Comparison of ENCODE assay signal across 12 cellular contexts in genomic region chr3:151351216-151351615, GRCh38. TPM values are rescaled to one million over a fixed set of nuclear protein-coding genes. Genes with fewer than 3 reads are reported as not detected.
A peak's percentile ranks its signal among the peaks of the same experiment; 100 is the strongest.
DNase-seq lines count a peak whose midpoint lies in the region; ATAC-seq and TF ChIP-seq lines count a peak whose summit lies in the region.
"Had no signal": no experiment of that assay in that cellular context is flagged by ENCODE, and none has a peak within 500 bp of the region (broad histone marks: within the 10 kb centered on the region; RNA-seq: fewer than 3 reads in every experiment).

No MANE protein-coding gene starts in this region.

- H3K4me3 ChIP-seq in HL-60 (replicated peaks; ENCODE audit: insufficient read depth, low read length) (no peak overlapping the region), transverse colon (no peak overlapping the region), heart left ventricle (no peak overlapping the region)
- H3K4me3 ChIP-seq: right lobe of liver had no signal

- intact Hi-C loops in transverse colon (cut with DNase I; ENCODE audit: low total_unique reads) (no loop called here), heart left ventricle (cut with DNase I) (no loop called here)

- H3K27me3 ChIP-seq in HL-60 (ENCODE audit: insufficient read depth, poor library complexity, severe bottlenecking) (no peaks in the 10 kb centered on the region), transverse colon (no peaks in the 10 kb centered on the region), heart left ventricle (no peaks in the 10 kb centered on the region)
- H3K27me3 ChIP-seq: right lobe of liver had no signal

- H3K9me3 ChIP-seq in transverse colon (no peaks in the 10 kb centered on the region), heart left ventricle (no peaks in the 10 kb centered on the region)
- H3K9me3 ChIP-seq: right lobe of liver had no signal

- 93 to 100% methylated on average over 1 of the region's 1 CpG for WGBS in transverse colon (ENCODE audit: low coverage in 1 of 2), 2 donors
- WGBS in heart left ventricle, 4 donors = 91 to 98% (median 95%) methylated on average over 1 of the region's 1 CpG

- in situ Hi-C loops in transverse colon (cut with MboI; ENCODE audit: low pct_ligation_motif_present in 1 of 4, low pct_unique_long_range_greater_than_20kb in 1 of 4, low sequenced_read_pairs in 3 of 4) = no loop called here

- TF ChIP-seq POLR2A in transverse colon (IDR thresholded peaks at IDR 0.05) (no peak), heart left ventricle (IDR thresholded peaks at IDR 0.05) (no peak)

- no peak for TF ChIP-seq EP300 in transverse colon (IDR thresholded peaks at IDR 0.05; ENCODE audit: low read depth)

- H3K36me3 ChIP-seq in transverse colon (no peaks in the 10 kb centered on the region), heart left ventricle (no peaks in the 10 kb centered on the region)
- H3K36me3 ChIP-seq: right lobe of liver had no signal

- peak overlapping the region; percentile 77 for H3K27ac ChIP-seq in HL-60 (replicated peaks)
- H3K27ac ChIP-seq in transverse colon = no peak overlapping the region
- H3K27ac ChIP-seq in heart left ventricle = peak overlapping the region in 1 of 12 donors; percentile 87
- H3K27ac ChIP-seq: epithelial cell of prostate, right lobe of liver had no signal

- no peak for TF ChIP-seq CTCF in HL-60 (IDR thresholded peaks at IDR 0.05; ENCODE audit: insufficient read depth, low read length)
- TF ChIP-seq CTCF in transverse colon (IDR thresholded peaks at IDR 0.05) = no peak
- no peak for TF ChIP-seq CTCF in heart left ventricle (IDR thresholded peaks at IDR 0.05)

- H3K4me1 ChIP-seq in transverse colon (peaks cover 0 to 2% (median 0%) of the 10 kb centered on the region in 4 donors), heart left ventricle (peaks cover 0 to 42% (median 0%) of the 10 kb centered on the region in 12 donors)
- H3K4me1 ChIP-seq: right lobe of liver had no signal

- ATAC-seq in GM19035 (IDR thresholded peaks at IDR 0.05; ENCODE audit: unreplicated experiment) (peak; percentile 86), HG02610 (IDR thresholded peaks at IDR 0.05; ENCODE audit: unreplicated experiment) (peak; percentile 72), heart left ventricle (no peak)
- ATAC-seq: left cardiac atrium had no signal

- no peak for DNase-seq in HL-60 (ENCODE audit: low read depth in 1 of 2, low spot score in 1 of 2)
- DNase-seq in pons (ENCODE audit: low spot score) = peak; percentile 78
- DNase-seq in transverse colon = no peak
- DNase-seq in NCI-H524 treated with DMSO at 0.1 percent for 48 hours (lab: John Stamatoyannopoulos, UW) = no peak
- no peak for DNase-seq in heart left ventricle
- DNase-seq: GDM1, left cardiac atrium, NCI-H526, right lobe of liver had no signal

RNA-seq across cellular contexts. Expression of gene P2RY13, which starts 21.9 kb away (rescaled TPM):
- total RNA-seq in transverse colon = 1 to 10 TPM in 1 of 4 donors, under 1 TPM in 2, not detected in 1; 0.40 to 1.4 (median 0.41) TPM
- 1 to 10 TPM in 2 of 9 donors, under 1 TPM in 7; 0.23 to 7.3 (median 0.50) TPM for total RNA-seq in heart left ventricle
- polyA plus RNA-seq in heart left ventricle = under 1 TPM; 0.25 to 0.30 TPM

RNA-seq across cellular contexts. Expression of gene P2RY12, which starts 33.3 kb away (rescaled TPM):
- 1 to 10 TPM in 2 of 4 donors, not detected in 2; 1.1 to 1.4 TPM for total RNA-seq in transverse colon
- 1 to 10 TPM in 3 of 9 donors, under 1 TPM in 6; 0.40 to 3.4 (median 0.84) TPM for total RNA-seq in heart left ventricle
- polyA plus RNA-seq in heart left ventricle = under 1 TPM; 0.26 to 0.34 TPM

RNA-seq across cellular contexts. Expression of gene GPR87, which starts 34.6 kb away (rescaled TPM):
- total RNA-seq in transverse colon = not detected
- total RNA-seq in heart left ventricle = not detected
- polyA plus RNA-seq in heart left ventricle = not detected
- total RNA-seq: left cardiac atrium, right lobe of liver had no signal

Comparison
In these comparisons a context has a peak if more than half of its experiments do, and no peak if none do; other contexts are left out.
1. ATAC-seq: peak in GM19035 (single experiment) and HG02610 (single experiment); none in heart left ventricle (0 of 4).